ENCODE assay signal across 21 cellular contexts in the genomic region with DNA sequence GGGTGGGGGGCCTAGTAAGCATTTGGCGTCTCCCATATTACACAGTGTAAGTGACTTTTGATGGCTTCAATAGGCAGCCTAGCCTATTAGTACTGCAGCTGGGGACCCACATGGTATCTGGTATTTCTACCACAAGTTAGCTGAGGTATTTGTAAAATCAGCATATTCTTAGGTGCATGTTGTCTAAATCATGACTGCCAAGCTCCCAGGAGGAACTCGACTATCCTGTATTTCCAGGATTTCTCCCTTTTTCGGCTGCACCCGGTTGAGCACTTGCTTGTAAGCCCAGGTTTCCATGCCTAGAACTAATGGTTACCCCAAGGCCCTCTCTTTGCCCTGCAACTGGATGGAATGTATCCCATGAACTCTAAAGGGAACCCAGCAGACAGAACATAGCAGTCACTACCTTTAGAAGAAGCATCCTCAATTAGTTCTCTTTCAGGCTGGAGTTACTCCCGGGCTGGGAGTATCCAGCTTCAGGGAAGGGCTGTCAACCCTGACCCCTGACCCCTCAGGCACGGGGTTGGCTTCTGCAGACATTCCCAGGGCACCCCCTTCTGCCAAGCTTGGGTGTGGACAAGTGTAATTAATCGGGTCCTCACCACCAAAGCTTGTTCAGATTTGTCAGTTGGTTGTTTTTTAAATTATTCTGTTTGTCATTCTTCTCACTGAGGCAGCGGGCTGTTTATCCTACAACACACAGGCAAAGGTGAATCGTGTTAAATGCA.
DNase-seq lines count a peak whose midpoint lies in the region; ATAC-seq, FAIRE-seq and TF ChIP-seq lines count a peak whose summit lies in the region.
"Had no signal": no experiment of that assay in that cellular context is flagged by ENCODE, and none has a peak within 500 bp of the region (broad histone marks: within the 10 kb centered on the region; RNA-seq: fewer than 3 reads in every experiment).

No MANE protein-coding gene starts in this region.

- H3K4me1 Mint-ChIP-seq in chondrocyte (ENCODE audit: low read depth): peaks cover 36% of the 10 kb centered on the region
- H3K4me1 Mint-ChIP-seq: memory B cell; stimulated activated naive B cell treated with anti-CD40 and anti-IgM and Interleukin-4, amounts not matched to agents 10 μg/mL and 1 μg/mL and 100 μg/mL, for 72 hours had no signal

- TF ChIP-seq EP300 in suprapubic skin (IDR thresholded peaks at IDR 0.05): no peak

- DNase-seq in chondrocyte (ENCODE audit: low spot score) (peak; percentile 29), mesenchymal stem cell (no peak), suprapubic skin (ENCODE audit: low spot score in 2 of 2) (no peak), aorta (no peak), NCI-H187 treated with DMSO at 0.1 percent for 48 hours (lab: John Stamatoyannopoulos, UW) (no peak), D721Med (ENCODE audit: insufficient read length, low spot score) (no peak)
- DNase-seq: activated CD4-positive, alpha-beta T cell treated with anti-CD3 and anti-CD28 coated beads for 1 hour; COR-L47; dorsolateral prefrontal cortex; HCEC 1CT; heart left ventricle; KG1; NCI-H1092 treated with DMSO at 0.1 percent for 48 hours; stimulated activated naive B cell treated with anti-CD40 and anti-IgM and Interleukin-4, amounts not matched to agents 10 μg/mL and 1 μg/mL and 100 μg/mL, for 72 hours; upper lobe of right lung had no signal

- WGBS in mesenchymal stem cell: 85% methylated on average over 9 of the region's 9 CpGs
- 46% methylated on average over 9 of the region's 9 CpGs for WGBS in suprapubic skin
- 80 to 84% methylated on average over 9 of the region's 9 CpGs for WGBS in aorta, 2 donors

- peak overlapping the region in 1 of 2 experiments; percentile 24 for H3K18ac ChIP-seq in mesenchymal stem cell (ENCODE audit: low read depth in 1 of 2, low read length in 2 of 2)

- H3K4me3 ChIP-seq in Loucy (ENCODE audit: low read length, poor library complexity, severe bottlenecking) (no peak overlapping the region), mesenchymal stem cell (ENCODE audit: insufficient read depth in 1 of 2, low read depth in 1 of 2, low read length in 2 of 2) (no peak overlapping the region), suprapubic skin (no peak overlapping the region), aorta (ENCODE audit: low read length in 2 of 2) (no peak overlapping the region)
- H3K4me3 ChIP-seq: dorsolateral prefrontal cortex, heart left ventricle, right atrium auricular region had no signal

- no peaks in the 10 kb centered on the region for H3F3A ChIP-seq in Loucy (ENCODE audit: low read depth)

- no peak overlapping the region for H4K8ac ChIP-seq in mesenchymal stem cell (ENCODE audit: low read length)

- no peak for TF ChIP-seq CTCF in Loucy (conservative IDR thresholded peaks at IDR 0.05; ENCODE audit: low read length)
- TF ChIP-seq CTCF in chondrocyte (IDR thresholded peaks at IDR 0.05): no peak
- no peak for TF ChIP-seq CTCF in suprapubic skin (IDR thresholded peaks at IDR 0.05)
- TF ChIP-seq CTCF in D721Med (IDR thresholded peaks at IDR 0.05; ENCODE audit: insufficient read depth, missing control alignments): no peak

- no peaks in the 10 kb centered on the region for H3K36me3 Mint-ChIP-seq in chondrocyte (ENCODE audit: low read depth)
- H3K36me3 Mint-ChIP-seq: memory B cell; stimulated activated naive B cell treated with anti-CD40 and anti-IgM and Interleukin-4, amounts not matched to agents 10 μg/mL and 1 μg/mL and 100 μg/mL, for 72 hours had no signal

- H3K4ac ChIP-seq in mesenchymal stem cell (ENCODE audit: low read depth in 1 of 2, low read length in 2 of 2): no peak overlapping the region

- H3K4me2 ChIP-seq in Loucy (ENCODE audit: low read depth, low read length, poor library complexity, severe bottlenecking) (no peak overlapping the region), mesenchymal stem cell (ENCODE audit: low read length, poor library complexity, severe bottlenecking) (no peak overlapping the region)

- H3K27ac ChIP-seq in mesenchymal stem cell (ENCODE audit: low read length, poor library complexity, severe bottlenecking) (no peak overlapping the region), suprapubic skin (peak overlapping the region; percentile 31), aorta (ENCODE audit: low read depth in 1 of 2, low read length in 2 of 2) (no peak overlapping the region)
- H3K27ac ChIP-seq: dorsolateral prefrontal cortex, heart left ventricle, neutrophil, right atrium auricular region, upper lobe of right lung had no signal

- H3K27me3 ChIP-seq in Loucy (ENCODE audit: insufficient read depth, low read length, poor library complexity, severe bottlenecking): no peaks in the 10 kb centered on the region
- peaks cover 0 to 3% of the 10 kb centered on the region in 2 experiments for H3K27me3 ChIP-seq in mesenchymal stem cell (ENCODE audit: control insufficient read depth in 1 of 2, insufficient read depth in 1 of 2, low read length in 2 of 2)
- no peaks in the 10 kb centered on the region for H3K27me3 ChIP-seq in suprapubic skin
- H3K27me3 ChIP-seq in aorta (ENCODE audit: control insufficient read depth in 1 of 2, insufficient read depth in 2 of 2, low read length in 1 of 2): no peaks in the 10 kb centered on the region
- H3K27me3 ChIP-seq: heart left ventricle, neutrophil, right atrium auricular region, upper lobe of right lung had no signal

- H2AFZ ChIP-seq in Loucy (ENCODE audit: low read length) (no peak overlapping the region; the same call in 1 of the 2 replicates), mesenchymal stem cell (ENCODE audit: low read depth, low read length) (no peak overlapping the region)

- no peak for FAIRE-seq in D721Med (lab: Jason Lieb, UNC)
- FAIRE-seq: islet of Langerhans had no signal

- H2BK120ac ChIP-seq in mesenchymal stem cell (ENCODE audit: low read depth, low read length): no peak overlapping the region

- H3K9me3 ChIP-seq in Loucy (ENCODE audit: insufficient read depth, low read depth, low read length) (no peaks in the 10 kb centered on the region), mesenchymal stem cell (ENCODE audit: control insufficient read depth, low read length) (no peaks in the 10 kb centered on the region), suprapubic skin (no peaks in the 10 kb centered on the region), aorta (ENCODE audit: control insufficient read depth, low read length) (no peaks in the 10 kb centered on the region)
- H3K9me3 ChIP-seq: heart left ventricle, neutrophil, right atrium auricular region, upper lobe of right lung had no signal

- no peak overlapping the region for H3K14ac ChIP-seq in mesenchymal stem cell (ENCODE audit: low read length in 2 of 2)

- H3K9me3 Mint-ChIP-seq in chondrocyte (ENCODE audit: low read depth): no peaks in the 10 kb centered on the region
- H3K9me3 Mint-ChIP-seq: memory B cell; stimulated activated naive B cell treated with anti-CD40 and anti-IgM and Interleukin-4, amounts not matched to agents 10 μg/mL and 1 μg/mL and 100 μg/mL, for 72 hours had no signal

- H3K4me3 Mint-ChIP-seq in chondrocyte (ENCODE audit: unreplicated experiment): no peak overlapping the region
- H3K4me3 Mint-ChIP-seq: memory B cell; stimulated activated naive B cell treated with anti-CD40 and anti-IgM and Interleukin-4, amounts not matched to agents 10 μg/mL and 1 μg/mL and 100 μg/mL, for 72 hours had no signal

- no peaks in the 10 kb centered on the region for H3K27me3 Mint-ChIP-seq in chondrocyte (ENCODE audit: low read depth)
- H3K27me3 Mint-ChIP-seq: memory B cell; stimulated activated naive B cell treated with anti-CD40 and anti-IgM and Interleukin-4, amounts not matched to agents 10 μg/mL and 1 μg/mL and 100 μg/mL, for 72 hours had no signal

- no peak overlapping the region for H4K91ac ChIP-seq in mesenchymal stem cell (ENCODE audit: low read length)

- peak overlapping the region; percentile 39 for H2AK5ac ChIP-seq in mesenchymal stem cell (ENCODE audit: low read length, severe bottlenecking)

- no peak overlapping the region for H3K23ac ChIP-seq in mesenchymal stem cell (ENCODE audit: low read length in 2 of 2)

- no peak for TF ChIP-seq POLR2A in suprapubic skin (IDR thresholded peaks at IDR 0.05)

- no peaks in the 10 kb centered on the region for H3K79me1 ChIP-seq in mesenchymal stem cell (replicated peaks; ENCODE audit: low read length, poor library complexity, severe bottlenecking)

- H3K79me2 ChIP-seq in Loucy (ENCODE audit: insufficient read depth, low read length): no peaks in the 10 kb centered on the region

- ATAC-seq in aorta (ENCODE audit: low FRiP score) (no peak), HG03342 (IDR thresholded peaks at IDR 0.05; ENCODE audit: unreplicated experiment) (no peak)
- ATAC-seq: stimulated activated naive B cell treated with anti-CD40 and anti-IgM and Interleukin-4, amounts not matched to agents 10 μg/mL and 1 μg/mL and 100 μg/mL, for 72 hours had no signal

- H3K27ac Mint-ChIP-seq in chondrocyte (ENCODE audit: unreplicated experiment): peak overlapping the region; percentile 78
- H3K27ac Mint-ChIP-seq: memory B cell; stimulated activated naive B cell treated with anti-CD40 and anti-IgM and Interleukin-4, amounts not matched to agents 10 μg/mL and 1 μg/mL and 100 μg/mL, for 72 hours had no signal

- H2BK12ac ChIP-seq in mesenchymal stem cell (ENCODE audit: low read length in 2 of 2): no peak overlapping the region

- H3K9ac ChIP-seq in Loucy (ENCODE audit: low read depth, low read length, poor library complexity, severe bottlenecking) (peak overlapping the region; percentile 24), mesenchymal stem cell (ENCODE audit: low read length) (no peak overlapping the region)

- no peaks in the 10 kb centered on the region for H3K9me2 ChIP-seq in Loucy (replicated peaks; ENCODE audit: low read depth, low read length)

- H3K4me1 ChIP-seq in Loucy (ENCODE audit: insufficient read depth, low read length, poor library complexity, severe bottlenecking) (no peaks in the 10 kb centered on the region), mesenchymal stem cell (ENCODE audit: control insufficient read depth, insufficient read depth, low read depth, low read length) (peaks cover 7% of the 10 kb centered on the region), suprapubic skin (peaks cover 23% of the 10 kb centered on the region), aorta (ENCODE audit: control insufficient read depth in 1 of 2, insufficient read depth in 2 of 2, low read length in 2 of 2) (no peaks in the 10 kb centered on the region)
- H3K4me1 ChIP-seq: upper lobe of right lung had no signal

- no peak overlapping the region for H2BK5ac ChIP-seq in mesenchymal stem cell (ENCODE audit: low read depth, low read length, poor library complexity, severe bottlenecking)

- H3K36me3 ChIP-seq in Loucy (ENCODE audit: insufficient read depth, low read length): no peaks in the 10 kb centered on the region
- no peaks in the 10 kb centered on the region for H3K36me3 ChIP-seq in mesenchymal stem cell (ENCODE audit: control insufficient read depth in 1 of 2, insufficient read depth in 2 of 2, low read depth in 1 of 2, low read length in 2 of 2)
- H3K36me3 ChIP-seq in suprapubic skin: no peaks in the 10 kb centered on the region
- H3K36me3 ChIP-seq in aorta (ENCODE audit: control insufficient read depth in 1 of 2, insufficient read depth in 2 of 2, low read length in 1 of 2): no peaks in the 10 kb centered on the region
- H3K36me3 ChIP-seq: heart left ventricle, neutrophil, right atrium auricular region, upper lobe of right lung had no signal

- H2BK15ac ChIP-seq in mesenchymal stem cell (ENCODE audit: low read depth, poor library complexity, severe bottlenecking): no peak overlapping the region

- intact Hi-C loops in aorta (cut with DNase I): no loop called here

- no peaks in the 10 kb centered on the region for H4K20me1 ChIP-seq in Loucy (ENCODE audit: insufficient read depth, low read length, poor library complexity, severe bottlenecking)
